Comparison of ENCODE assay signal across 1 cellular context in genomic region chr3:157465741-157466140, GRCh38.
TF ChIP-seq lines count a peak whose summit lies in the region.

No MANE protein-coding gene starts in this region.

TF ChIP-seq in SK-N-SH, 30 proteins besides CTCF, POLR2A, EP300 and RAD21 (continued from another document):
- TF ChIP-seq REST (IDR thresholded peaks at IDR 0.05; ENCODE audit: low read depth, low read length), result no peak
- no peak for TF ChIP-seq RFX5 (IDR thresholded peaks at IDR 0.05; ENCODE audit: low read length)
- no peak for TF ChIP-seq CHD2 (IDR thresholded peaks at IDR 0.05; ENCODE audit: low read length, partially characterized antibody)
- TF ChIP-seq ZBTB33 (IDR thresholded peaks at IDR 0.05; ENCODE audit: borderline replicate concordance, low read depth), result no peak
